In genomic region chr3:52685285-52685704, GRCh38 we compare ENCODE assay signal across 8 cellular contexts. TPM values are rescaled to one million over a fixed set of nuclear protein-coding genes. Genes with fewer than 3 reads are reported as not detected.
DNase-seq lines count a peak whose midpoint lies in the region; ATAC-seq and TF ChIP-seq lines count a peak whose summit lies in the region.

No MANE protein-coding gene starts in this region.

- H2BK15ac ChIP-seq in mesendoderm (replicated peaks; ENCODE audit: low read depth): no peak overlapping the region

- TF ChIP-seq CTCF in CD14-positive monocyte (IDR thresholded peaks at IDR 0.05): no peak

- no peak overlapping the region for H4K8ac ChIP-seq in mesendoderm (ENCODE audit: low read depth, low read length)

- no peaks in the 10 kb centered on the region for H3K9me3 Mint-ChIP-seq in CD14-positive monocyte
- no peaks in the 10 kb centered on the region for H3K9me3 Mint-ChIP-seq in activated CD8-positive, alpha-beta T cell treated with anti-CD3 and anti-CD28 coated beads, Interleukin-2, amount 10 ng/mL, durations not matched to agents 7 days and 5 days (ENCODE audit: insufficient read depth)
- H3K9me3 Mint-ChIP-seq in effector memory CD8-positive, alpha-beta T cell: no peaks in the 10 kb centered on the region

- no peaks in the 10 kb centered on the region for H3K27me3 ChIP-seq in mesendoderm (ENCODE audit: insufficient read depth, low read length, poor library complexity)

- H3K9ac ChIP-seq in mesendoderm (ENCODE audit: low read length): peak overlapping the region; percentile 90

- H3K23ac ChIP-seq in mesendoderm (ENCODE audit: low read length): no peak overlapping the region

- H3K4me1 ChIP-seq in mesendoderm (ENCODE audit: control insufficient read depth, low read depth, low read length): no peaks in the 10 kb centered on the region

- H3K79me2 ChIP-seq in mesendoderm (ENCODE audit: control insufficient read depth, insufficient read depth, low read length): peaks cover 55% of the 10 kb centered on the region

- peaks cover 19% of the 10 kb centered on the region for H3K36me3 ChIP-seq in mesendoderm (ENCODE audit: control insufficient read depth, insufficient read depth, low read length)

- H3K27ac ChIP-seq in mesendoderm (ENCODE audit: low read depth, low read length): peak overlapping the region; percentile 90

- H3K4me3 ChIP-seq in mesendoderm (ENCODE audit: low read length): peak overlapping the region; percentile 69

- peak overlapping the region; percentile 9 for H3K4me2 ChIP-seq in mesendoderm (ENCODE audit: low read length)

- WGBS in mesendoderm (ENCODE audit: extremely low coverage, insufficient coverage, low lambda C conversion rate): no CpG with 5 or more reads among the region's 41 CpGs

- H3K18ac ChIP-seq in mesendoderm (ENCODE audit: low read length): peak overlapping the region; percentile 71

- POLR2A ChIA-PET in activated CD8-positive, alpha-beta T cell treated with anti-CD3 and anti-CD28 coated beads, Interleukin-2, amount 10 ng/mL, durations not matched to agents 7 days and 5 days (lab: Charles Lee): interaction anchor here (0.7 to 3.6 kb wide), 6 partner anchors 15 to 148 kb away, joined by 3 to 25 read pairs (median 4); partner anchors contain the start of genes GLT8D1 and SPCS1

- peak; percentile 87 for ATAC-seq in GM19397 (IDR thresholded peaks at IDR 0.05; ENCODE audit: unreplicated experiment)
- ATAC-seq in HG03469 (IDR thresholded peaks at IDR 0.05; ENCODE audit: unreplicated experiment): peak; percentile 51
- peak; percentile 83 for ATAC-seq in activated CD8-positive, alpha-beta T cell treated with anti-CD3 and anti-CD28 coated beads, Interleukin-2, amount 10 ng/mL, durations not matched to agents 7 days and 5 days
- peak; percentile 75 for ATAC-seq in effector memory CD8-positive, alpha-beta T cell (replicated peaks)

- peaks cover 0 to 2% (median 0%) of the 10 kb centered on the region in 3 donors for H3K27me3 Mint-ChIP-seq in CD14-positive monocyte (ENCODE audit: low read depth in 3 of 3)
- H3K27me3 Mint-ChIP-seq in activated CD8-positive, alpha-beta T cell treated with anti-CD3 and anti-CD28 coated beads, Interleukin-2, amount 10 ng/mL, durations not matched to agents 7 days and 5 days (ENCODE audit: low read depth): no peaks in the 10 kb centered on the region
- H3K27me3 Mint-ChIP-seq in effector memory CD8-positive, alpha-beta T cell: no peaks in the 10 kb centered on the region

- H3K56ac ChIP-seq in mesendoderm (ENCODE audit: low read length): peak overlapping the region; percentile 94

- H2BK120ac ChIP-seq in mesendoderm (ENCODE audit: low read depth, low read length): no peak overlapping the region

- no peak overlapping the region for H4K5ac ChIP-seq in mesendoderm (ENCODE audit: low read length)

- H2BK5ac ChIP-seq in mesendoderm (ENCODE audit: low read length): no peak overlapping the region

- CTCF ChIA-PET in activated CD8-positive, alpha-beta T cell treated with anti-CD3 and anti-CD28 coated beads, Interleukin-2, amount 10 ng/mL, durations not matched to agents 7 days and 5 days (lab: Charles Lee): interaction anchor here (1.0 to 1.1 kb wide), 2 partner anchors 11 to 17 kb away, joined by 3 read pairs; no protein-coding TSS in a partner anchor

- peak overlapping the region; percentile 85 to 96 for H3K4me3 Mint-ChIP-seq in CD14-positive monocyte
- peak overlapping the region; percentile 91 for H3K4me3 Mint-ChIP-seq in activated CD8-positive, alpha-beta T cell treated with anti-CD3 and anti-CD28 coated beads, Interleukin-2, amount 10 ng/mL, durations not matched to agents 7 days and 5 days
- H3K4me3 Mint-ChIP-seq in effector memory CD8-positive, alpha-beta T cell: peak overlapping the region; percentile 95 to 96

- no peak overlapping the region for H3K4ac ChIP-seq in mesendoderm (ENCODE audit: low read depth, low read length)

- DNase-seq in CD14-positive monocyte (ENCODE audit: low spot score): peak; percentile 64
- peak; percentile 57 for DNase-seq in NCI-H774 (lab: John Stamatoyannopoulos, UW)
- DNase-seq in activated CD8-positive, alpha-beta T cell treated with anti-CD3 and anti-CD28 coated beads, Interleukin-2, amount 10 ng/mL, durations not matched to agents 7 days and 5 days: peak; percentile 82
- peak; percentile 65 to 71 (median 69) for DNase-seq in effector memory CD8-positive, alpha-beta T cell
- DNase-seq in mesendoderm: peak; percentile 83
- peak; percentile 58 for DNase-seq in stimulated activated CD8-positive, alpha-beta memory T cell treated with anti-CD3 and anti-CD28 coated beads, Interleukin-15, amount 100 ng/mL, for 24 hours (ENCODE audit: low read depth)

- peaks cover 15% of the 10 kb centered on the region for H3K79me1 ChIP-seq in mesendoderm (ENCODE audit: low read length)

- H3K4me1 Mint-ChIP-seq in CD14-positive monocyte: peaks cover 48% of the 10 kb centered on the region
- peaks cover 62% of the 10 kb centered on the region for H3K4me1 Mint-ChIP-seq in activated CD8-positive, alpha-beta T cell treated with anti-CD3 and anti-CD28 coated beads, Interleukin-2, amount 10 ng/mL, durations not matched to agents 7 days and 5 days (ENCODE audit: low read depth)
- peaks cover 19 to 35% of the 10 kb centered on the region in 2 donors for H3K4me1 Mint-ChIP-seq in effector memory CD8-positive, alpha-beta T cell (ENCODE audit: low read depth in 2 of 2)

- H3K36me3 Mint-ChIP-seq in CD14-positive monocyte: peaks cover 32 to 39% of the 10 kb centered on the region in 2 donors
- peaks cover 59% of the 10 kb centered on the region for H3K36me3 Mint-ChIP-seq in activated CD8-positive, alpha-beta T cell treated with anti-CD3 and anti-CD28 coated beads, Interleukin-2, amount 10 ng/mL, durations not matched to agents 7 days and 5 days (ENCODE audit: low read depth)
- H3K36me3 Mint-ChIP-seq in effector memory CD8-positive, alpha-beta T cell (ENCODE audit: insufficient read depth): peaks cover 47% of the 10 kb centered on the region

- no peak overlapping the region for H2AK5ac ChIP-seq in mesendoderm (ENCODE audit: low read length)

- intact Hi-C loops in CD14-positive monocyte (cut with micrococcal nuclease): loop anchor here in 1 of 2 donors (10.0 kb wide), 1 partner anchor 150 kb away; the partner anchor contains the start of genes NT5DC2 and UQCC5

- peak overlapping the region; percentile 93 to 98 (median 96) for H3K27ac Mint-ChIP-seq in CD14-positive monocyte
- H3K27ac Mint-ChIP-seq in activated CD8-positive, alpha-beta T cell treated with anti-CD3 and anti-CD28 coated beads, Interleukin-2, amount 10 ng/mL, durations not matched to agents 7 days and 5 days: peak overlapping the region; percentile 92
- H3K27ac Mint-ChIP-seq in effector memory CD8-positive, alpha-beta T cell: peak overlapping the region; percentile 98 to 99

RNA-seq across cellular contexts. Expression of gene PBRM1, which starts 0.4 kb away (rescaled TPM):
- polyA plus RNA-seq in CD14-positive monocyte: 10 to 100 TPM; 38.0 to 72.9 TPM
- total RNA-seq in activated CD8-positive, alpha-beta T cell treated with anti-CD3 and anti-CD28 coated beads, Interleukin-2, amount 10 ng/mL, durations not matched to agents 7 days and 5 days: 10 to 100 TPM; 83.2 to 91.8 TPM
- polyA plus RNA-seq in mesendoderm (2013, experiment 1 of 2): 56.0 TPM
- polyA plus RNA-seq in mesendoderm (2013, experiment 2 of 2): 55.8 TPM

RNA-seq across cellular contexts. Expression of gene GNL3, which starts 0.5 kb away (rescaled TPM):
- polyA plus RNA-seq in CD14-positive monocyte: 10 to 100 TPM; 13.4 to 16.7 TPM
- total RNA-seq in activated CD8-positive, alpha-beta T cell treated with anti-CD3 and anti-CD28 coated beads, Interleukin-2, amount 10 ng/mL, durations not matched to agents 7 days and 5 days: 10 to 100 TPM; 85.5 to 86.2 TPM
- 356 TPM for polyA plus RNA-seq in mesendoderm (2013, experiment 1 of 2)
- polyA plus RNA-seq in mesendoderm (2013, experiment 2 of 2): 367 TPM

RNA-seq across cellular contexts. Expression of gene GLT8D1, which starts 20.3 kb away (rescaled TPM):
- 10 to 100 TPM; 34.8 TPM for polyA plus RNA-seq in CD14-positive monocyte
- total RNA-seq in activated CD8-positive, alpha-beta T cell treated with anti-CD3 and anti-CD28 coated beads, Interleukin-2, amount 10 ng/mL, durations not matched to agents 7 days and 5 days: 10 to 100 TPM; 36.4 to 38.2 TPM
- polyA plus RNA-seq in mesendoderm (2013, experiment 1 of 2): 18.9 TPM
- 18.7 TPM for polyA plus RNA-seq in mesendoderm (2013, experiment 2 of 2)

RNA-seq across cellular contexts. Expression of gene SPCS1, which starts 20.6 kb away (rescaled TPM):
- polyA plus RNA-seq in CD14-positive monocyte: 100 to 1,000 TPM; 228 to 242 TPM
- 100 to 1,000 TPM in 1 of 2 experiments, 10 to 100 TPM in 1; 96.1 to 105 TPM for total RNA-seq in activated CD8-positive, alpha-beta T cell treated with anti-CD3 and anti-CD28 coated beads, Interleukin-2, amount 10 ng/mL, durations not matched to agents 7 days and 5 days
- polyA plus RNA-seq in mesendoderm (2013, experiment 1 of 2): 117 TPM
- 118 TPM for polyA plus RNA-seq in mesendoderm (2013, experiment 2 of 2)

Comparison
In these comparisons a context has a peak if more than half of its experiments do, and no peak if none do; other contexts are left out.
1. Peak in every context shown above with its lines: DNase-seq, ATAC-seq, H3K4me3 ChIP-seq and H3K27ac ChIP-seq.